1 cellular context compared by ENCODE assay signal in the genomic region with DNA sequence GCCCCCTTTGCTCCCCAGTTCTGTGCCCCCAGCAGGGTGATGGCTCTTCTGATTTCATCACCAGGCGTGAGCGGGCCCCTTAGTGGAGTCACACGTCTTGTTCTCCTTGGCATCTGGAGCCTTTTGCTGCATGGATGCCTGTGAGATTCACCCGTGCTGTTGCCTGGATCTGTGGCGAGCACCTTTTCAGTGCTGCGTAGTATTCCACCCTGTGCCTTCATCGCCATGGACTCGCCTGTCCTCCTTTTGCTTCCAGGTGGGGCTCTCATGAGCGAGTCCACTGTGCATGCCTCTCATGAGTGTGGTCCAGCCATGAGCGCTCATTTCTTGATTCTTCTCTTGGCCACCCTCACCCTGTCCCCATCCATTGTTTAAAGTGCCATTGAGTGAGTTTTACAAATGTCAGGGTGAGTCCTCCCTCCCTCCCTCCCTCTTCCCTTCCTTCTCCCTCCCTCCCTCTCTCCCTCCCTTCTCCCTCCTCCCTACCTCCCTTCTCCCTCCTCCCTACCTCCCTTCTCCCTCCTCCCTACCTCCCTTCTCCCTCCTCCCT.
TF ChIP-seq lines count a peak whose summit lies in the region.

No MANE protein-coding gene starts in this region.

TF ChIP-seq in HepG2, 621 proteins besides CTCF, POLR2A, EP300 and RAD21:
- TF ChIP-seq, protein P1, sequence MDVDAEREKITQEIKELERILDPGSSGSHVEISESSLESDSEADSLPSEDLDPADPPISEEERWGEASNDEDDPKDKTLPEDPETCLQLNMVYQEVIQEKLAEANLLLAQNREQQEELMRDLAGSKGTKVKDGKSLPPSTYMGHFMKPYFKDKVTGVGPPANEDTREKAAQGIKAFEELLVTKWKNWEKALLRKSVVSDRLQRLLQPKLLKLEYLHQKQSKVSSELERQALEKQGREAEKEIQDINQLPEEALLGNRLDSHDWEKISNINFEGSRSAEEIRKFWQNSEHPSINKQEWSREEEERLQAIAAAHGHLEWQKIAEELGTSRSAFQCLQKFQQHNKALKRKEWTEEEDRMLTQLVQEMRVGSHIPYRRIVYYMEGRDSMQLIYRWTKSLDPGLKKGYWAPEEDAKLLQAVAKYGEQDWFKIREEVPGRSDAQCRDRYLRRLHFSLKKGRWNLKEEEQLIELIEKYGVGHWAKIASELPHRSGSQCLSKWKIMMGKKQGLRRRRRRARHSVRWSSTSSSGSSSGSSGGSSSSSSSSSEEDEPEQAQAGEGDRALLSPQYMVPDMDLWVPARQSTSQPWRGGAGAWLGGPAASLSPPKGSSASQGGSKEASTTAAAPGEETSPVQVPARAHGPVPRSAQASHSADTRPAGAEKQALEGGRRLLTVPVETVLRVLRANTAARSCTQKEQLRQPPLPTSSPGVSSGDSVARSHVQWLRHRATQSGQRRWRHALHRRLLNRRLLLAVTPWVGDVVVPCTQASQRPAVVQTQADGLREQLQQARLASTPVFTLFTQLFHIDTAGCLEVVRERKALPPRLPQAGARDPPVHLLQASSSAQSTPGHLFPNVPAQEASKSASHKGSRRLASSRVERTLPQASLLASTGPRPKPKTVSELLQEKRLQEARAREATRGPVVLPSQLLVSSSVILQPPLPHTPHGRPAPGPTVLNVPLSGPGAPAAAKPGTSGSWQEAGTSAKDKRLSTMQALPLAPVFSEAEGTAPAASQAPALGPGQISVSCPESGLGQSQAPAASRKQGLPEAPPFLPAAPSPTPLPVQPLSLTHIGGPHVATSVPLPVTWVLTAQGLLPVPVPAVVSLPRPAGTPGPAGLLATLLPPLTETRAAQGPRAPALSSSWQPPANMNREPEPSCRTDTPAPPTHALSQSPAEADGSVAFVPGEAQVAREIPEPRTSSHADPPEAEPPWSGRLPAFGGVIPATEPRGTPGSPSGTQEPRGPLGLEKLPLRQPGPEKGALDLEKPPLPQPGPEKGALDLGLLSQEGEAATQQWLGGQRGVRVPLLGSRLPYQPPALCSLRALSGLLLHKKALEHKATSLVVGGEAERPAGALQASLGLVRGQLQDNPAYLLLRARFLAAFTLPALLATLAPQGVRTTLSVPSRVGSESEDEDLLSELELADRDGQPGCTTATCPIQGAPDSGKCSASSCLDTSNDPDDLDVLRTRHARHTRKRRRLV (CRISPR knock-in tag; IDR thresholded peaks at IDR 0.05): no peak
- TF ChIP-seq RCOR2 (CRISPR knock-in tag; IDR thresholded peaks at IDR 0.05) (no peak), PRMT3 (CRISPR knock-in tag; IDR thresholded peaks at IDR 0.05; ENCODE audit: borderline replicate concordance, low read depth) (no peak), FOXM1 (CRISPR knock-in tag; IDR thresholded peaks at IDR 0.05) (no peak), ZNF33A (CRISPR knock-in tag; IDR thresholded peaks at IDR 0.05; ENCODE audit: borderline replicate concordance) (no peak), ISX (CRISPR knock-in tag; conservative IDR thresholded peaks at IDR 0.05) (no peak), MAFG (CRISPR knock-in tag; IDR thresholded peaks at IDR 0.05) (no peak), SRSF1 (optimal IDR thresholded peaks at IDR 0.05; ENCODE audit: low read depth, low read length) (no peak), ZNF678 (CRISPR knock-in tag; IDR thresholded peaks at IDR 0.05) (no peak)
- TF ChIP-seq, protein P2, sequence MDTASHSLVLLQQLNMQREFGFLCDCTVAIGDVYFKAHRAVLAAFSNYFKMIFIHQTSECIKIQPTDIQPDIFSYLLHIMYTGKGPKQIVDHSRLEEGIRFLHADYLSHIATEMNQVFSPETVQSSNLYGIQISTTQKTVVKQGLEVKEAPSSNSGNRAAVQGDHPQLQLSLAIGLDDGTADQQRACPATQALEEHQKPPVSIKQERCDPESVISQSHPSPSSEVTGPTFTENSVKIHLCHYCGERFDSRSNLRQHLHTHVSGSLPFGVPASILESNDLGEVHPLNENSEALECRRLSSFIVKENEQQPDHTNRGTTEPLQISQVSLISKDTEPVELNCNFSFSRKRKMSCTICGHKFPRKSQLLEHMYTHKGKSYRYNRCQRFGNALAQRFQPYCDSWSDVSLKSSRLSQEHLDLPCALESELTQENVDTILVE (CRISPR knock-in tag; IDR thresholded peaks at IDR 0.05): no peak
- TF ChIP-seq, protein P3, sequence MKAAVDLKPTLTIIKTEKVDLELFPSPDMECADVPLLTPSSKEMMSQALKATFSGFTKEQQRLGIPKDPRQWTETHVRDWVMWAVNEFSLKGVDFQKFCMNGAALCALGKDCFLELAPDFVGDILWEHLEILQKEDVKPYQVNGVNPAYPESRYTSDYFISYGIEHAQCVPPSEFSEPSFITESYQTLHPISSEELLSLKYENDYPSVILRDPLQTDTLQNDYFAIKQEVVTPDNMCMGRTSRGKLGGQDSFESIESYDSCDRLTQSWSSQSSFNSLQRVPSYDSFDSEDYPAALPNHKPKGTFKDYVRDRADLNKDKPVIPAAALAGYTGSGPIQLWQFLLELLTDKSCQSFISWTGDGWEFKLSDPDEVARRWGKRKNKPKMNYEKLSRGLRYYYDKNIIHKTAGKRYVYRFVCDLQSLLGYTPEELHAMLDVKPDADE (CRISPR knock-in tag; IDR thresholded peaks at IDR 0.05): no peak
- TF ChIP-seq, protein P4, sequence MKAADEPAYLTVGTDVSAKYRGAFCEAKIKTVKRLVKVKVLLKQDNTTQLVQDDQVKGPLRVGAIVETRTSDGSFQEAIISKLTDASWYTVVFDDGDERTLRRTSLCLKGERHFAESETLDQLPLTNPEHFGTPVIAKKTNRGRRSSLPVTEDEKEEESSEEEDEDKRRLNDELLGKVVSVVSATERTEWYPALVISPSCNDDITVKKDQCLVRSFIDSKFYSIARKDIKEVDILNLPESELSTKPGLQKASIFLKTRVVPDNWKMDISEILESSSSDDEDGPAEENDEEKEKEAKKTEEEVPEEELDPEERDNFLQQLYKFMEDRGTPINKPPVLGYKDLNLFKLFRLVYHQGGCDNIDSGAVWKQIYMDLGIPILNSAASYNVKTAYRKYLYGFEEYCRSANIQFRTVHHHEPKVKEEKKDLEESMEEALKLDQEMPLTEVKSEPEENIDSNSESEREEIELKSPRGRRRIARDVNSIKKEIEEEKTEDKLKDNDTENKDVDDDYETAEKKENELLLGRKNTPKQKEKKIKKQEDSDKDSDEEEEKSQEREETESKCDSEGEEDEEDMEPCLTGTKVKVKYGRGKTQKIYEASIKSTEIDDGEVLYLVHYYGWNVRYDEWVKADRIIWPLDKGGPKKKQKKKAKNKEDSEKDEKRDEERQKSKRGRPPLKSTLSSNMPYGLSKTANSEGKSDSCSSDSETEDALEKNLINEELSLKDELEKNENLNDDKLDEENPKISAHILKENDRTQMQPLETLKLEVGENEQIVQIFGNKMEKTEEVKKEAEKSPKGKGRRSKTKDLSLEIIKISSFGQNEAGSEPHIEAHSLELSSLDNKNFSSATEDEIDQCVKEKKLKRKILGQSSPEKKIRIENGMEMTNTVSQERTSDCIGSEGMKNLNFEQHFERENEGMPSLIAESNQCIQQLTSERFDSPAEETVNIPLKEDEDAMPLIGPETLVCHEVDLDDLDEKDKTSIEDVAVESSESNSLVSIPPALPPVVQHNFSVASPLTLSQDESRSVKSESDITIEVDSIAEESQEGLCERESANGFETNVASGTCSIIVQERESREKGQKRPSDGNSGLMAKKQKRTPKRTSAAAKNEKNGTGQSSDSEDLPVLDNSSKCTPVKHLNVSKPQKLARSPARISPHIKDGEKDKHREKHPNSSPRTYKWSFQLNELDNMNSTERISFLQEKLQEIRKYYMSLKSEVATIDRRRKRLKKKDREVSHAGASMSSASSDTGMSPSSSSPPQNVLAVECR (CRISPR knock-in tag; IDR thresholded peaks at IDR 0.05; ENCODE audit: borderline replicate concordance): no peak
- TF ChIP-seq, protein P5, sequence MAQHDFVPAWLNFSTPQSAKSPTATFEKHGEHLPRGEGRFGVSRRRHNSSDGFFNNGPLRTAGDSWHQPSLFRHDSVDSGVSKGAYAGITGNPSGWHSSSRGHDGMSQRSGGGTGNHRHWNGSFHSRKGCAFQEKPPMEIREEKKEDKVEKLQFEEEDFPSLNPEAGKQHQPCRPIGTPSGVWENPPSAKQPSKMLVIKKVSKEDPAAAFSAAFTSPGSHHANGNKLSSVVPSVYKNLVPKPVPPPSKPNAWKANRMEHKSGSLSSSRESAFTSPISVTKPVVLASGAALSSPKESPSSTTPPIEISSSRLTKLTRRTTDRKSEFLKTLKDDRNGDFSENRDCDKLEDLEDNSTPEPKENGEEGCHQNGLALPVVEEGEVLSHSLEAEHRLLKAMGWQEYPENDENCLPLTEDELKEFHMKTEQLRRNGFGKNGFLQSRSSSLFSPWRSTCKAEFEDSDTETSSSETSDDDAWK (CRISPR knock-in tag; IDR thresholded peaks at IDR 0.05): no peak
TF ChIP-seq in HepG2: peak in this region for 0.
